2 cellular contexts compared by ENCODE assay signal in the genomic region with DNA sequence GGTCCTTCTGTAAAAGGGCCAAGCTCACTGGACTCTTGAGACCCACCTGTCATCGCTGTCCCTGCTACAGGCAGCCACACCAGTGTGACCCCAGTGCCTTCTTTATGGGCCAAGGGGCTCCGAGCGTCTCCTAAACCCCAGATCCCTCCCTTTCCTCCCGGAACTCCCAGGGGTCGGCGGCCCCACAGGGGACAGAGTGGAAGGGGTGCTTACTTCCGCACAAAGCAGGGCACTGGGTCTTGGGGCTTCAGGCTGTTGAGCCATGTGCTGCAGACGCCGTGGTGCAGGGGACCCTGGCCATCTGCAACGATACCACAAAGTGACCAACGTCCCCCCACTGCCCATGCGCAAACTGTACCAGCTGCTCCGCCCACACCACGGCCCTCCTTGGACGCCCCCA. TPM values are rescaled to one million over a fixed set of nuclear protein-coding genes. Genes with fewer than 3 reads are reported as not detected.
"Had no signal": no experiment of that assay in that cellular context is flagged by ENCODE, and none has a peak within 500 bp of the region (broad histone marks: within the 10 kb centered on the region; RNA-seq: fewer than 3 reads in every experiment).

No MANE protein-coding gene starts in this region.

RNA-seq across cellular contexts. Expression of gene NOS2, which starts 39.4 kb away (rescaled TPM):
- total RNA-seq: thoracic aorta, vagina had no signal
